In the genomic region with DNA sequence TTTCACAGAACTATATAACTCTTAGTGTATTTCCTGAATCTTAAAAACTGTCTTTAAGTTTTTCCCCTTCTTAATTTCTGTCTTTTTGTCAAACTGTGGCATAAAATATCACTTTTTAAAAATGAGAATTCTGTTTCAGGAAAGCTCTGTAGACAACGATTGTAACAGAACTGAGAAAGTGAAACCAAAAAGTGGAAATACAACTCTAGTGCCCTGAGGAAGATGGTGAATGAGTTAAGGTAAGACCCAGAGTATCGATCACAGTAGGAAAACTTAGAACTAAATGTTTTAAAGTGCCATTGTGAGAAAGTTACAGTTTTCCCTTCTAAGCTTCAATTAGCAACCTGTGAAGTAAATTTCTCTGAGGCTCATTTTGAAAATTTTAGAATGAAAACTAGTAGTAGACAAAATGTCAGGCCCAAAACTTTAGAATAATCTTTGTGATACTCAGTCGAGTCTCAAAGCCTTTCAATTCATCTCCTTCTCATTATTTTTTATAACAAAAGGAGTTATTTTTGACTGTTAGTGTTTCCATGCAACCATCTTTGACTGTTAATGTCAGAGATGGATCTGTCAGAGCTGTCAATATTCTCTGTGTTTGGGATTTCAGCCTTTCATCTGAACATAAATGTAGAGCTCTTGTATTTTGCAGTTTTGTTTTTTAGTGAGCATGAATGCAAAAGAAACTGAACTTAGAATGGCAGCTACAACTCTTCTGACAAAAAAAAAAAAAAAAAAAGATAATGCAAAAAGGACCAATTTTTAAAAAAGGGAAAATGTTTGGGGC, we compare ENCODE assay signal across 1 cellular context.
TF ChIP-seq lines count a peak whose summit lies in the region.

No MANE protein-coding gene starts in this region.

TF ChIP-seq in SK-N-SH, 30 proteins besides CTCF, POLR2A, EP300 and RAD21 (continued from another document):
- TF ChIP-seq, protein P1, sequence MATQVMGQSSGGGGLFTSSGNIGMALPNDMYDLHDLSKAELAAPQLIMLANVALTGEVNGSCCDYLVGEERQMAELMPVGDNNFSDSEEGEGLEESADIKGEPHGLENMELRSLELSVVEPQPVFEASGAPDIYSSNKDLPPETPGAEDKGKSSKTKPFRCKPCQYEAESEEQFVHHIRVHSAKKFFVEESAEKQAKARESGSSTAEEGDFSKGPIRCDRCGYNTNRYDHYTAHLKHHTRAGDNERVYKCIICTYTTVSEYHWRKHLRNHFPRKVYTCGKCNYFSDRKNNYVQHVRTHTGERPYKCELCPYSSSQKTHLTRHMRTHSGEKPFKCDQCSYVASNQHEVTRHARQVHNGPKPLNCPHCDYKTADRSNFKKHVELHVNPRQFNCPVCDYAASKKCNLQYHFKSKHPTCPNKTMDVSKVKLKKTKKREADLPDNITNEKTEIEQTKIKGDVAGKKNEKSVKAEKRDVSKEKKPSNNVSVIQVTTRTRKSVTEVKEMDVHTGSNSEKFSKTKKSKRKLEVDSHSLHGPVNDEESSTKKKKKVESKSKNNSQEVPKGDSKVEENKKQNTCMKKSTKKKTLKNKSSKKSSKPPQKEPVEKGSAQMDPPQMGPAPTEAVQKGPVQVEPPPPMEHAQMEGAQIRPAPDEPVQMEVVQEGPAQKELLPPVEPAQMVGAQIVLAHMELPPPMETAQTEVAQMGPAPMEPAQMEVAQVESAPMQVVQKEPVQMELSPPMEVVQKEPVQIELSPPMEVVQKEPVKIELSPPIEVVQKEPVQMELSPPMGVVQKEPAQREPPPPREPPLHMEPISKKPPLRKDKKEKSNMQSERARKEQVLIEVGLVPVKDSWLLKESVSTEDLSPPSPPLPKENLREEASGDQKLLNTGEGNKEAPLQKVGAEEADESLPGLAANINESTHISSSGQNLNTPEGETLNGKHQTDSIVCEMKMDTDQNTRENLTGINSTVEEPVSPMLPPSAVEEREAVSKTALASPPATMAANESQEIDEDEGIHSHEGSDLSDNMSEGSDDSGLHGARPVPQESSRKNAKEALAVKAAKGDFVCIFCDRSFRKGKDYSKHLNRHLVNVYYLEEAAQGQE (IDR thresholded peaks at IDR 0.05; ENCODE audit: low read depth, low read length) = no peak
- no peak for TF ChIP-seq FOXM1 (IDR thresholded peaks at IDR 0.05; ENCODE audit: low read depth)
- no peak for TF ChIP-seq GABPA (IDR thresholded peaks at IDR 0.05; ENCODE audit: low read depth)
